20 cellular contexts compared by ENCODE assay signal in genomic region chr9:78053627-78054026, GRCh38.
"Had no signal": no experiment of that assay in that cellular context is flagged by ENCODE, and none has a peak within 500 bp of the region (broad histone marks: within the 10 kb centered on the region; RNA-seq: fewer than 3 reads in every experiment).

No MANE protein-coding gene starts in this region.

- DNase-seq: activated CD4-positive, alpha-beta T cell treated with anti-CD3 and anti-CD28 coated beads for 1 hour; activated gamma-delta T cell treated with Interleukin-2 at 50 U/mL for 16 hours; aorta; cortex of kidney; foreskin fibroblast; hypothalamus; kidney glomerular epithelial cell; mesenchymal stem cell; nephron progenitor cell; occipital lobe; stomach; SW 1271; T1000; testis had no signal

- H3K4me3 ChIP-seq: stomach, testis, upper lobe of left lung had no signal

- H3K9me3 ChIP-seq: stomach, testis, upper lobe of left lung had no signal

- H3K27ac Mint-ChIP-seq: activated naive CD8-positive, alpha-beta T cell treated with anti-CD3 and anti-CD28 coated beads, Interleukin-2, amount 50 U/mL, for 24 hours; activated T-cell treated with anti-CD3 and anti-CD28 coated beads, Interleukin-2, amount 50 U/mL, for 24 hours; nephron progenitor cell; progenitor cell of endocrine pancreas had no signal

- H3K36me3 ChIP-seq: stomach, upper lobe of left lung had no signal

- ATAC-seq: right cardiac atrium had no signal

- H3K27me3 Mint-ChIP-seq: activated naive CD8-positive, alpha-beta T cell treated with anti-CD3 and anti-CD28 coated beads, Interleukin-2, amount 50 U/mL, for 24 hours; activated T-cell treated with anti-CD3 and anti-CD28 coated beads, Interleukin-2, amount 50 U/mL, for 24 hours had no signal

- H3K27me3 ChIP-seq: stomach, testis, upper lobe of left lung had no signal

- H3K27ac ChIP-seq: stomach, testis, upper lobe of left lung, VCaP had no signal

- H3K4me1 ChIP-seq: testis had no signal

- H3K4me3 Mint-ChIP-seq: activated naive CD8-positive, alpha-beta T cell treated with anti-CD3 and anti-CD28 coated beads, Interleukin-2, amount 50 U/mL, for 24 hours; activated T-cell treated with anti-CD3 and anti-CD28 coated beads, Interleukin-2, amount 50 U/mL, for 24 hours; nephron progenitor cell had no signal

- H3K4me1 Mint-ChIP-seq: nephron progenitor cell had no signal
